In the genomic region with DNA sequence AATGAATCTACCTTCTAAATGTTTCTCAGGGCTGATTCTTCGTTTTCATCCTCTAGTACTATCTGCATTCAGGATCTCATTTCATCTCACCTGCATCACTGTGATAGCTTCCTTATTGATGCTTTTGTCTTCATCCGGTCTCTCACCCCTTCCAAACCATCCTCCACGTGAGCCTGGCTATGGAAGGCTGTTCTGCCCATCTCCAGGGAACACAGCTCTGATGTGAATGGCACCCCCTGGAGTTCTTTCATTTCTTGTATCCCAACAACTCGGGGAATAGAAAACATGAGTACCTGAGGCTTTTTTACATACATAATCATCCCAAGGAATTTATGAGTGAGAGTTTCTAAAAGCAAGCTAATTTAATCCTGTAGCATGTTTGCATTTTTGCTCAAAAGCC, we compare ENCODE assay signal across 1 cellular context.
TF ChIP-seq lines count a peak whose summit lies in the region.

No MANE protein-coding gene starts in this region.

TF ChIP-seq in WTC11, 78 proteins besides CTCF, POLR2A, EP300 and RAD21 (continued from another document):
- TF ChIP-seq ZNF425 (CRISPR knock-in tag; conservative IDR thresholded peaks at IDR 0.05) (no peak), E2F1 (CRISPR knock-in tag; IDR thresholded peaks at IDR 0.05) (no peak), KAT7 (CRISPR knock-in tag; IDR thresholded peaks at IDR 0.05; ENCODE audit: borderline replicate concordance) (no peak), FOXK1 (CRISPR knock-in tag; IDR thresholded peaks at IDR 0.05) (no peak), CREB1 (CRISPR knock-in tag; IDR thresholded peaks at IDR 0.05) (no peak), SMAD3 (CRISPR knock-in tag; IDR thresholded peaks at IDR 0.05; ENCODE audit: borderline replicate concordance) (no peak), ZNF532 (CRISPR knock-in tag; IDR thresholded peaks at IDR 0.05; ENCODE audit: borderline replicate concordance) (no peak), USF2 (CRISPR knock-in tag; IDR thresholded peaks at IDR 0.05) (no peak; the same call in 1 of the 2 replicates), JUN (CRISPR knock-in tag; IDR thresholded peaks at IDR 0.05) (no peak), TCF7 (CRISPR knock-in tag; IDR thresholded peaks at IDR 0.05; ENCODE audit: low read depth) (no peak)
- TF ChIP-seq, protein P1, sequence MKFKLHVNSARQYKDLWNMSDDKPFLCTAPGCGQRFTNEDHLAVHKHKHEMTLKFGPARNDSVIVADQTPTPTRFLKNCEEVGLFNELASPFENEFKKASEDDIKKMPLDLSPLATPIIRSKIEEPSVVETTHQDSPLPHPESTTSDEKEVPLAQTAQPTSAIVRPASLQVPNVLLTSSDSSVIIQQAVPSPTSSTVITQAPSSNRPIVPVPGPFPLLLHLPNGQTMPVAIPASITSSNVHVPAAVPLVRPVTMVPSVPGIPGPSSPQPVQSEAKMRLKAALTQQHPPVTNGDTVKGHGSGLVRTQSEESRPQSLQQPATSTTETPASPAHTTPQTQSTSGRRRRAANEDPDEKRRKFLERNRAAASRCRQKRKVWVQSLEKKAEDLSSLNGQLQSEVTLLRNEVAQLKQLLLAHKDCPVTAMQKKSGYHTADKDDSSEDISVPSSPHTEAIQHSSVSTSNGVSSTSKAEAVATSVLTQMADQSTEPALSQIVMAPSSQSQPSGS (CRISPR knock-in tag; IDR thresholded peaks at IDR 0.05; ENCODE audit: borderline replicate concordance, low read depth) = no peak
